10 cellular contexts compared by ENCODE assay signal in genomic region chr20:4951299-4951698, GRCh38. TPM values are rescaled to one million over a fixed set of nuclear protein-coding genes. Genes with fewer than 3 reads are reported as not detected.
DNase-seq lines count a peak whose midpoint lies in the region; ATAC-seq and TF ChIP-seq lines count a peak whose summit lies in the region.
"Had no signal": no experiment of that assay in that cellular context is flagged by ENCODE, and none has a peak within 500 bp of the region (broad histone marks: within the 10 kb centered on the region; RNA-seq: fewer than 3 reads in every experiment).

No MANE protein-coding gene starts in this region.

- no peaks in the 10 kb centered on the region for H3K9me3 Mint-ChIP-seq in HFFc6
- H3K9me3 Mint-ChIP-seq in stimulated activated memory B cell treated with anti-CD40 and anti-IgM and Interleukin-4, amounts not matched to agents 10 μg/mL and 1 μg/mL and 100 μg/mL, for 72 hours, result peaks cover 3% of the 10 kb centered on the region
- peaks cover 9% of the 10 kb centered on the region for H3K9me3 Mint-ChIP-seq in nephron progenitor cell

- H3K36me3 Mint-ChIP-seq in HFFc6 (ENCODE audit: low read depth) (no peaks in the 10 kb centered on the region; the same call in 1 of the 2 replicates), nephron progenitor cell (ENCODE audit: low read depth) (peaks cover 14% of the 10 kb centered on the region)
- H3K36me3 Mint-ChIP-seq in stimulated activated memory B cell treated with anti-CD40 and anti-IgM and Interleukin-4, amounts not matched to agents 10 μg/mL and 1 μg/mL and 100 μg/mL, for 72 hours, result peaks cover 44% of the 10 kb centered on the region

- H3K4me1 Mint-ChIP-seq in HFFc6 (ENCODE audit: low read depth) (peaks cover 42% of the 10 kb centered on the region), nephron progenitor cell (peaks cover 32% of the 10 kb centered on the region)
- H3K4me1 Mint-ChIP-seq in stimulated activated memory B cell treated with anti-CD40 and anti-IgM and Interleukin-4, amounts not matched to agents 10 μg/mL and 1 μg/mL and 100 μg/mL, for 72 hours, result peaks cover 56% of the 10 kb centered on the region

- no peaks in the 10 kb centered on the region for H3K27me3 Mint-ChIP-seq in HFFc6 (ENCODE audit: insufficient read depth)
- H3K27me3 Mint-ChIP-seq in stimulated activated memory B cell treated with anti-CD40 and anti-IgM and Interleukin-4, amounts not matched to agents 10 μg/mL and 1 μg/mL and 100 μg/mL, for 72 hours, result no peaks in the 10 kb centered on the region
- H3K27me3 Mint-ChIP-seq in nephron progenitor cell (ENCODE audit: low read depth, poor library complexity), result peaks cover 4% of the 10 kb centered on the region

- DNase-seq in HFFc6 (peak; percentile 69), brain pericyte (ENCODE audit: low read depth, low spot score) (peak; percentile 29), inferior parietal cortex (ENCODE audit: extremely low spot score) (peak; percentile 65), nephron progenitor cell (no peak), NCI-H2029 (lab: John Stamatoyannopoulos, UW) (no peak)
- no peak for DNase-seq in activated T-cell treated with anti-CD3 and anti-CD28 coated beads, Interleukin-2, amount 50 U/mL, for 48 hours
- DNase-seq: stimulated activated CD4-positive, alpha-beta T cell treated with anti-CD3 and anti-CD28 coated beads, Interleukin-15, amount 100 ng/mL, for 24 hours had no signal

- no peak for ATAC-seq in stimulated activated memory B cell treated with anti-CD40 and anti-IgM and Interleukin-4, amounts not matched to agents 10 μg/mL and 1 μg/mL and 100 μg/mL, for 72 hours
- no peak for ATAC-seq in GM21360 (IDR thresholded peaks at IDR 0.05; ENCODE audit: unreplicated experiment)
- ATAC-seq: GM12878 had no signal

- TF ChIP-seq CTCF in HFFc6 (IDR thresholded peaks at IDR 0.05), result no peak
- no peak for TF ChIP-seq CTCF in nephron progenitor cell (IDR thresholded peaks at IDR 0.05)

- peak overlapping the region; percentile 85 for H3K27ac Mint-ChIP-seq in HFFc6
- peak overlapping the region; percentile 78 for H3K27ac Mint-ChIP-seq in stimulated activated memory B cell treated with anti-CD40 and anti-IgM and Interleukin-4, amounts not matched to agents 10 μg/mL and 1 μg/mL and 100 μg/mL, for 72 hours
- no peak overlapping the region for H3K27ac Mint-ChIP-seq in nephron progenitor cell

- H3K4me3 Mint-ChIP-seq in HFFc6 (peak overlapping the region; percentile 61), nephron progenitor cell (no peak overlapping the region)
- no peak overlapping the region for H3K4me3 Mint-ChIP-seq in stimulated activated memory B cell treated with anti-CD40 and anti-IgM and Interleukin-4, amounts not matched to agents 10 μg/mL and 1 μg/mL and 100 μg/mL, for 72 hours

RNA-seq across cellular contexts. Expression of gene SLC23A2, which starts 50.0 kb away (rescaled TPM):
- 10 to 100 TPM; 12.5 to 17.2 (median 15.7) TPM for total RNA-seq in HFFc6 (2021; fragmentation: NEBNext Ultra II Directional; extraction: Animal tissue kit (Norgen Biotek cat#: 25700))

Comparison
In these comparisons a context has a peak if more than half of its experiments do, and no peak if none do; other contexts are left out.
1. DNase-seq: peak in HFFc6 (single experiment), brain pericyte (single experiment) and inferior parietal cortex (single experiment); none in nephron progenitor cell (single experiment), NCI-H2029 (single experiment) and activated T-cell treated with anti-CD3 and anti-CD28 coated beads, Interleukin-2, amount 50 U/mL, for 48 hours (0 of 2).